Comparison of ENCODE assay signal across 14 cellular contexts in the genomic region with DNA sequence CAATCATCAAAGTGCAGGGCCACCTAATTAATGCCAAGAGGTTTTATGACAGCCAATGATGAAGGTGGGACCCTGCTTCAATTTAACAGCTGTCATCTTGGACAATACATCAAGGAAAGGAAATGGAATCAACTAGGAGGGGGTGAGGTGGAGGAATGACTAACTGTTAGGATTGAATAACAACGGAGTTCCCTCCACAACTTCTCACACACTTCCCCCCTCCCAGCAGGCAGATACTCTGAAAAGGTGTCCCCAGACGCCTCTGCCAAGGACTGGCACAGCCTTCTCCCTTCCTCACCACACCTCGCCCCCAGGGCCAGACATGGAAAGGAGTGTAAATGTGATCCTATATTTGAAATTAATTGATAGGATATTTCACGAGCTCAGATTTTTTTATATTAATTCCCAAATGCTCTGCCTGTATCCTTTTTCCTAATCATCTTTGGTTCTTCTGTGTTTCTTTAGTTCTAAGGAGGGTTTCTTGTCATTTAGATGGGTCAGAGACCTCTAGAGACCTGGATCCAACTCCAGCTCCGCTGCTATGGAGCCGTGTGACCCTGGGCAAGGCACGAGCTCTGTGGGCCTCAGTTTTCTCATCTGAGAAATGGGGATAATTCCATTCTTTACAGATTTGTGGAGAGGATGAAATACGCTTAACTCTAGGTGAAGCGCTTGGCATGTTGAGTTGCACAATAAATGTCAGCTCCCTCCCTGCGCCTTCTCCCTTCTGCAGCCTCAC. TPM values are rescaled to one million over a fixed set of nuclear protein-coding genes. Genes with fewer than 3 reads are reported as not detected.
A peak's percentile ranks its signal among the peaks of the same experiment; 100 is the strongest.
DNase-seq lines count a peak whose midpoint lies in the region; TF ChIP-seq lines count a peak whose summit lies in the region.
"Had no signal": no experiment of that assay in that cellular context is flagged by ENCODE, and none has a peak within 500 bp of the region (broad histone marks: within the 10 kb centered on the region; RNA-seq: fewer than 3 reads in every experiment).

No MANE protein-coding gene starts in this region.

- peaks cover 50% of the 10 kb centered on the region for H3K27me3 ChIP-seq in HUES48 (ENCODE audit: control insufficient read depth, insufficient read depth, low read length)
- peaks cover 23% of the 10 kb centered on the region for H3K27me3 ChIP-seq in endodermal cell (ENCODE audit: control insufficient read depth, insufficient read depth, low read length, poor library complexity, severe bottlenecking)
- H3K27me3 ChIP-seq in neural progenitor cell: peaks cover 66% of the 10 kb centered on the region
- H3K27me3 ChIP-seq in SJCRH30: no peaks in the 10 kb centered on the region

- H3K36me3 Mint-ChIP-seq in endodermal cell (ENCODE audit: low read depth): no peaks in the 10 kb centered on the region
- H3K36me3 Mint-ChIP-seq in neural progenitor cell: no peaks in the 10 kb centered on the region
- H3K36me3 Mint-ChIP-seq: T-cell had no signal

- H3K4me3 ChIP-seq in HUES48 (ENCODE audit: low read depth, low read length) (peak overlapping the region; percentile 76), endodermal cell (ENCODE audit: low read length) (peak overlapping the region; percentile 70), neural progenitor cell (peak overlapping the region; percentile 63), SJCRH30 (no peak overlapping the region)
- H3K4me3 ChIP-seq: body of pancreas had no signal

- H3K9me3 ChIP-seq in HUES48 (ENCODE audit: control insufficient read depth, insufficient read depth, low read length) (no peaks in the 10 kb centered on the region), endodermal cell (ENCODE audit: control insufficient read depth, low read length) (no peaks in the 10 kb centered on the region), neural progenitor cell (ENCODE audit: low read depth) (no peaks in the 10 kb centered on the region), SJCRH30 (replicated peaks) (no peaks in the 10 kb centered on the region)
- H3K9me3 ChIP-seq: body of pancreas had no signal

- peaks cover 24% of the 10 kb centered on the region for H3K4me1 Mint-ChIP-seq in endodermal cell
- H3K4me1 Mint-ChIP-seq in neural progenitor cell: peaks cover 4% of the 10 kb centered on the region

- H3K9me3 Mint-ChIP-seq in endodermal cell (no peaks in the 10 kb centered on the region), neural progenitor cell (peaks cover 9% of the 10 kb centered on the region)
- H3K9me3 Mint-ChIP-seq: T-cell had no signal

- no peaks in the 10 kb centered on the region for H4K20me1 ChIP-seq in neural progenitor cell (ENCODE audit: low read depth)

- WGBS in endodermal cell (ENCODE audit: insufficient coverage in 1 of 2, insufficient read length in 1 of 2), 2 experiments: 73 to 90% methylated on average over 5 to 10 of the region's 10 CpGs

- TF ChIP-seq CTCF in endodermal cell (conservative IDR thresholded peaks at IDR 0.05) (no peak), neural progenitor cell (IDR thresholded peaks at IDR 0.05) (no peak)

- no peak overlapping the region for H3K27ac Mint-ChIP-seq in endodermal cell
- no peak overlapping the region for H3K27ac Mint-ChIP-seq in neural progenitor cell
- H3K27ac Mint-ChIP-seq: activated CD8-positive, alpha-beta memory T cell treated with anti-CD3 and anti-CD28 coated beads, Interleukin-2, amount 10 ng/mL, durations not matched to agents 7 days and 5 days; T-cell had no signal

- H3K27me3 Mint-ChIP-seq in endodermal cell (ENCODE audit: insufficient read depth) (peaks cover 59% of the 10 kb centered on the region), neural progenitor cell (ENCODE audit: insufficient read depth, low read depth) (peaks cover 33% of the 10 kb centered on the region)

- H3K79me2 ChIP-seq in neural progenitor cell (ENCODE audit: low read depth): no peaks in the 10 kb centered on the region

- H3K36me3 ChIP-seq in HUES48 (ENCODE audit: control insufficient read depth, insufficient read depth, low read length) (no peaks in the 10 kb centered on the region), endodermal cell (ENCODE audit: control insufficient read depth, insufficient read depth, low read length) (no peaks in the 10 kb centered on the region), neural progenitor cell (no peaks in the 10 kb centered on the region), SJCRH30 (no peaks in the 10 kb centered on the region)

- peaks cover 14% of the 10 kb centered on the region for H3F3A ChIP-seq in neural progenitor cell (ENCODE audit: low read depth)

- DNase-seq in DMS53 (lab: John Stamatoyannopoulos, UW) (peak; percentile 0), DMS53 treated with DMSO at 0.1 percent for 48 hours (lab: John Stamatoyannopoulos, UW; ENCODE audit: unreplicated experiment) (no peak), endodermal cell (peak; percentile 77), neural progenitor cell (ENCODE audit: low spot score) (no peak), SJCRH30 (no peak), inferior parietal cortex (ENCODE audit: extremely low spot score) (no peak), NCI-H774 (lab: John Stamatoyannopoulos, UW) (no peak)
- DNase-seq: activated CD8-positive, alpha-beta memory T cell treated with anti-CD3 and anti-CD28 coated beads, Interleukin-2, amount 10 ng/mL, durations not matched to agents 7 days and 5 days; body of pancreas; DMS79; NCI-H1436 treated with DMSO at 0.1 percent for 48 hours; T-cell had no signal

- H3K27ac ChIP-seq in HUES48 (ENCODE audit: low read depth, low read length) (no peak overlapping the region), endodermal cell (ENCODE audit: low read depth, low read length) (no peak overlapping the region), neural progenitor cell (no peak overlapping the region), SJCRH30 (no peak overlapping the region)
- H3K27ac ChIP-seq: body of pancreas had no signal

- H3K9ac ChIP-seq in HUES48 (ENCODE audit: low read depth, low read length) (no peak overlapping the region), endodermal cell (ENCODE audit: extremely low read depth, low read length, poor library complexity, severe bottlenecking) (no peak overlapping the region), neural progenitor cell (no peak overlapping the region)

- H3K4me1 ChIP-seq in HUES48 (ENCODE audit: control insufficient read depth, insufficient read depth, low read length): peaks cover 14% of the 10 kb centered on the region
- no peaks in the 10 kb centered on the region for H3K4me1 ChIP-seq in endodermal cell (ENCODE audit: control insufficient read depth, insufficient read depth, low read length)
- H3K4me1 ChIP-seq in neural progenitor cell: peaks cover 10% of the 10 kb centered on the region
- H3K4me1 ChIP-seq in SJCRH30: no peaks in the 10 kb centered on the region
- H3K4me1 ChIP-seq: body of pancreas had no signal

- peak overlapping the region; percentile 61 for H3K4me3 Mint-ChIP-seq in endodermal cell
- peak overlapping the region; percentile 81 for H3K4me3 Mint-ChIP-seq in neural progenitor cell
- H3K4me3 Mint-ChIP-seq: activated CD8-positive, alpha-beta memory T cell treated with anti-CD3 and anti-CD28 coated beads, Interleukin-2, amount 10 ng/mL, durations not matched to agents 7 days and 5 days had no signal

- H3K4me2 ChIP-seq in neural progenitor cell: peak overlapping the region; percentile 92

- H2AFZ ChIP-seq in neural progenitor cell (replicated peaks): no peak overlapping the region

RNA-seq across cellular contexts. Expression of gene DCLK3, which starts 1.1 kb away (rescaled TPM):
- total RNA-seq in endodermal cell (1 to 10 TPM; 2.1 to 3.9 TPM), neural progenitor cell (ENCODE audit: low replicate concordance) (0.34 and 0.51 TPM in 2 replicates)
- 0.64 TPM for polyA plus RNA-seq in endodermal cell (2013, experiment 1 of 2)
- 0.54 TPM for polyA plus RNA-seq in endodermal cell (2013, experiment 2 of 2)
- total RNA-seq in SJCRH30 (2014; rRNA removed; shearing (Covaris generic)): not detected in 2 replicates
- total RNA-seq: A172; activated CD8-positive, alpha-beta memory T cell treated with anti-CD3 and anti-CD28 coated beads, Interleukin-2, amount 10 ng/mL, durations not matched to agents 7 days and 5 days; body of pancreas; T-cell had no signal

Comparison
In these comparisons a context has a peak if more than half of its experiments do, and no peak if none do; other contexts are left out.
1. DNase-seq: peak in DMS53 (single experiment) and endodermal cell (single experiment); none in DMS53 treated with DMSO at 0.1 percent for 48 hours (single experiment), neural progenitor cell (single experiment), SJCRH30 (0 of 2), inferior parietal cortex (single experiment) and NCI-H774 (single experiment).